1 cellular context compared by ENCODE assay signal in the genomic region with DNA sequence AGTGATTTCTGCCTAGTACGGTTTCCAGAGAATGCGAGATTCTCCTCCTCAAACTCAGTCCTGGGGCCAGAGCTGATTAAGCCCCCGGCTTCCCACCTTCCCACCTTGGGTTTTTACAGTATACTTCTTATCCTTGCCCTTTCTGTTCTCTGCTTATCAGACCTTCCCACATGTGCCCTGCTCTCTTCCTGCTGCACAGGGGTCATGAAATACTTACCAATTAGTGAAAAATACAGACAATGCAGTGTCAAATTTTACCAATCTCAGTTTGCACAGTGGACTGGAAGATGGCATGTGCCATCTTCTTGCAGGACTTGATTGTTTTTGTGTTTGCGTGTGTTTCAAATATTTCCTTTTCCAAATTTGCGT.
TF ChIP-seq lines count a peak whose summit lies in the region.

No MANE protein-coding gene starts in this region.

TF ChIP-seq in IMR-90, 13 proteins besides CTCF, POLR2A, EP300 and RAD21:
- TF ChIP-seq MXI1 (IDR thresholded peaks at IDR 0.05; ENCODE audit: borderline replicate concordance, low read depth, low read length): no peak
- TF ChIP-seq, protein P1, sequence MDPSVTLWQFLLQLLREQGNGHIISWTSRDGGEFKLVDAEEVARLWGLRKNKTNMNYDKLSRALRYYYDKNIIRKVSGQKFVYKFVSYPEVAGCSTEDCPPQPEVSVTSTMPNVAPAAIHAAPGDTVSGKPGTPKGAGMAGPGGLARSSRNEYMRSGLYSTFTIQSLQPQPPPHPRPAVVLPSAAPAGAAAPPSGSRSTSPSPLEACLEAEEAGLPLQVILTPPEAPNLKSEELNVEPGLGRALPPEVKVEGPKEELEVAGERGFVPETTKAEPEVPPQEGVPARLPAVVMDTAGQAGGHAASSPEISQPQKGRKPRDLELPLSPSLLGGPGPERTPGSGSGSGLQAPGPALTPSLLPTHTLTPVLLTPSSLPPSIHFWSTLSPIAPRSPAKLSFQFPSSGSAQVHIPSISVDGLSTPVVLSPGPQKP (IDR thresholded peaks at IDR 0.05; ENCODE audit: borderline replicate concordance, low read depth, low read length): no peak
- TF ChIP-seq FOS (IDR thresholded peaks at IDR 0.05; ENCODE audit: low read depth, low read length): no peak
- no peak for TF ChIP-seq CHD1 (IDR thresholded peaks at IDR 0.05; ENCODE audit: low read depth, low read length)
- no peak for TF ChIP-seq RFX5 (IDR thresholded peaks at IDR 0.05; ENCODE audit: low read depth, low read length)
- no peak for TF ChIP-seq CEBPB (IDR thresholded peaks at IDR 0.05; ENCODE audit: low read depth, low read length)
